In genomic region chr17:81566461-81567126, GRCh38 we compare ENCODE assay signal across 9 cellular contexts. TPM values are rescaled to one million over a fixed set of nuclear protein-coding genes. Genes with fewer than 3 reads are reported as not detected.
DNase-seq lines count a peak whose midpoint lies in the region; ATAC-seq, FAIRE-seq and TF ChIP-seq lines count a peak whose summit lies in the region.
"Had no signal": no experiment of that assay in that cellular context is flagged by ENCODE, and none has a peak within 500 bp of the region (broad histone marks: within the 10 kb centered on the region; RNA-seq: fewer than 3 reads in every experiment).

No MANE protein-coding gene starts in this region.

- H3K9me3 ChIP-seq in PC-9 (ENCODE audit: insufficient read depth, low read depth) (no peaks in the 10 kb centered on the region), esophagus squamous epithelium (no peaks in the 10 kb centered on the region), pancreas (no peaks in the 10 kb centered on the region)

- CTCF ChIA-PET in PC-9 (lab: Charles Lee) = interaction anchor here (0.5 to 1.2 kb wide), 5 partner anchors 11 to 82 kb away, joined by 3 to 4 read pairs (median 3); no protein-coding TSS in a partner anchor

- ATAC-seq in natural killer cell treated with Interleukin-12 subunit alpha and Interleukin-12 subunit beta and Interleukin-15 and Interleukin-18, amount 100 ng/mL, for 72 hours = no peak
- no peak for ATAC-seq in natural killer cell
- peak; percentile 88 to 93 (median 90) for ATAC-seq in pancreas
- no peak for ATAC-seq in HG02885 (IDR thresholded peaks at IDR 0.05; ENCODE audit: poor library complexity, unreplicated experiment)

- peak overlapping the region; percentile 63 for H3K27ac ChIP-seq in PC-9
- H3K27ac ChIP-seq in esophagus squamous epithelium = peak overlapping the region; percentile 50 to 83 (median 72)
- peak overlapping the region; percentile 36 to 67 (median 48) for H3K27ac ChIP-seq in pancreas

- H3K36me3 ChIP-seq in PC-9 (ENCODE audit: low read depth) (peaks cover 4% of the 10 kb centered on the region), esophagus squamous epithelium (peaks cover 38 to 100% (median 43%) of the 10 kb centered on the region in 3 donors), pancreas (peaks cover 11 to 38% (median 20%) of the 10 kb centered on the region in 3 donors)

- H3K79me2 ChIP-seq in PC-9 (ENCODE audit: low read depth) = peaks cover 6% of the 10 kb centered on the region; the same call in 1 of the 2 replicates

- peaks cover 24% of the 10 kb centered on the region for H4K20me1 ChIP-seq in PC-9 (ENCODE audit: insufficient read depth)

- intact Hi-C loops in natural killer cell (cut with micrococcal nuclease) = no loop called here
- intact Hi-C loops in PC-9 (cut with micrococcal nuclease; ENCODE audit: unreplicated experiment) = loop anchor here (1.0 to 10.0 kb wide), 3 partner anchors 10 to 172 kb away; partner anchors contain the start of gene BAHCC1
- intact Hi-C loops in esophagus squamous epithelium (cut with DNase I) = no loop called here
- intact Hi-C loops in pancreas (cut with DNase I) = no loop called here

- H2AFZ ChIP-seq in PC-9 = no peak overlapping the region

- no peak for FAIRE-seq in pancreas (lab: Jason Lieb, UNC)

- no TSS peak for BruUV-seq in PC-9 (replicated peaks; lab: Mats Ljungman, UMichigan)

- H3K4me1 Mint-ChIP-seq in natural killer cell treated with Interleukin-12 subunit alpha and Interleukin-12 subunit beta and Interleukin-15 and Interleukin-18, amount 100 ng/mL, for 72 hours (ENCODE audit: low read depth in 2 of 2) = no peaks in the 10 kb centered on the region
- no peaks in the 10 kb centered on the region for H3K4me1 Mint-ChIP-seq in natural killer cell
- H3K4me1 Mint-ChIP-seq: activated naive CD4-positive, alpha-beta T cell treated with anti-CD3 and anti-CD28 coated beads, Interleukin-2, amount 50 U/mL, for 24 hours had no signal

- peak overlapping the region; percentile 88 for H3K4me2 ChIP-seq in PC-9

- no peak overlapping the region for H3K27ac Mint-ChIP-seq in natural killer cell treated with Interleukin-12 subunit alpha and Interleukin-12 subunit beta and Interleukin-15 and Interleukin-18, amount 100 ng/mL, for 72 hours
- H3K27ac Mint-ChIP-seq in natural killer cell = no peak overlapping the region
- H3K27ac Mint-ChIP-seq: activated naive CD4-positive, alpha-beta T cell treated with anti-CD3 and anti-CD28 coated beads, Interleukin-2, amount 50 U/mL, for 24 hours had no signal

- no peak overlapping the region for H3K4me3 Mint-ChIP-seq in natural killer cell treated with Interleukin-12 subunit alpha and Interleukin-12 subunit beta and Interleukin-15 and Interleukin-18, amount 100 ng/mL, for 72 hours
- H3K4me3 Mint-ChIP-seq in natural killer cell = no peak overlapping the region
- H3K4me3 Mint-ChIP-seq: activated naive CD4-positive, alpha-beta T cell treated with anti-CD3 and anti-CD28 coated beads, Interleukin-2, amount 50 U/mL, for 24 hours had no signal

- 4 to 24% methylated on average over 6 to 7 of the region's 8 CpGs for WGBS in esophagus squamous epithelium, 2 donors
- WGBS in pancreas, 2 donors = 4 to 5% methylated on average over 8 of the region's 8 CpGs

- H3K9me3 Mint-ChIP-seq in natural killer cell treated with Interleukin-12 subunit alpha and Interleukin-12 subunit beta and Interleukin-15 and Interleukin-18, amount 100 ng/mL, for 72 hours = no peaks in the 10 kb centered on the region
- H3K9me3 Mint-ChIP-seq in natural killer cell = no peaks in the 10 kb centered on the region
- H3K9me3 Mint-ChIP-seq: activated naive CD4-positive, alpha-beta T cell treated with anti-CD3 and anti-CD28 coated beads, Interleukin-2, amount 50 U/mL, for 24 hours had no signal

- H3K36me3 Mint-ChIP-seq in natural killer cell treated with Interleukin-12 subunit alpha and Interleukin-12 subunit beta and Interleukin-15 and Interleukin-18, amount 100 ng/mL, for 72 hours = peaks cover 5% of the 10 kb centered on the region
- no peaks in the 10 kb centered on the region for H3K36me3 Mint-ChIP-seq in natural killer cell

- H3K4me1 ChIP-seq in PC-9 (replicated peaks; ENCODE audit: insufficient read depth) (peaks cover 47% of the 10 kb centered on the region), esophagus squamous epithelium (peaks cover 12 to 27% (median 25%) of the 10 kb centered on the region in 3 donors), pancreas (peaks cover 16 to 26% (median 17%) of the 10 kb centered on the region in 3 donors)

- H3F3A ChIP-seq in PC-9 (ENCODE audit: insufficient read depth, low read depth) = peaks cover 62% of the 10 kb centered on the region

- POLR2A ChIA-PET in PC-9 (lab: Charles Lee; ENCODE audit: unreplicated experiment) = interaction anchor here (0.5 to 1.4 kb wide), 12 partner anchors 9 to 523 kb away, joined by 3 to 24 read pairs (median 4); partner anchors contain the start of gene FAAP100

- TF ChIP-seq POLR2A in esophagus squamous epithelium (IDR thresholded peaks at IDR 0.05) = no peak

- H3K27me3 Mint-ChIP-seq in natural killer cell treated with Interleukin-12 subunit alpha and Interleukin-12 subunit beta and Interleukin-15 and Interleukin-18, amount 100 ng/mL, for 72 hours = no peaks in the 10 kb centered on the region
- no peaks in the 10 kb centered on the region for H3K27me3 Mint-ChIP-seq in natural killer cell (ENCODE audit: low read depth in 2 of 2)
- H3K27me3 Mint-ChIP-seq: activated naive CD4-positive, alpha-beta T cell treated with anti-CD3 and anti-CD28 coated beads, Interleukin-2, amount 50 U/mL, for 24 hours had no signal

- peak overlapping the region; percentile 34; the same call in 1 of the 2 replicates for H3K4me3 ChIP-seq in PC-9
- H3K4me3 ChIP-seq in esophagus squamous epithelium = peak overlapping the region in 1 of 4 donors; percentile 53
- H3K4me3 ChIP-seq in pancreas = peak overlapping the region in 2 of 4 donors; percentile 5 to 16

- no peak for TF ChIP-seq CTCF in natural killer cell (IDR thresholded peaks at IDR 0.05)
- TF ChIP-seq CTCF in PC-9 (conservative IDR thresholded peaks at IDR 0.05) = no peak
- no peak for TF ChIP-seq CTCF in esophagus squamous epithelium (IDR thresholded peaks at IDR 0.05)
- no peak for TF ChIP-seq CTCF in pancreas (IDR thresholded peaks at IDR 0.05)

- peak; percentile 22 for DNase-seq in natural killer cell treated with Interleukin-12 subunit alpha and Interleukin-12 subunit beta and Interleukin-15 and Interleukin-18, amount 100 ng/mL, for 72 hours (ENCODE audit: low spot score)
- no peak for DNase-seq in natural killer cell
- peak; percentile 74 to 81 for DNase-seq in PC-9
- no peak for DNase-seq in esophagus squamous epithelium (lab: John Stamatoyannopoulos, UW)
- peak; percentile 75 to 94 (median 82) for DNase-seq in pancreas
- DNase-seq in OCI-M2 (lab: John Stamatoyannopoulos, UW; ENCODE audit: unreplicated experiment) = no peak
- DNase-seq in NCI-H128 (lab: John Stamatoyannopoulos, UW; ENCODE audit: unreplicated experiment) = no peak

- H3K27me3 ChIP-seq in PC-9 (ENCODE audit: insufficient read depth, low read depth) (no peaks in the 10 kb centered on the region), esophagus squamous epithelium (no peaks in the 10 kb centered on the region), pancreas (no peaks in the 10 kb centered on the region)

- no peaks in the 10 kb centered on the region for H3K9me2 ChIP-seq in PC-9 (ENCODE audit: insufficient read depth)

RNA-seq across cellular contexts. Expression of gene FAAP100, which starts 14.4 kb away (rescaled TPM):
- 10 to 100 TPM; 35.5 to 76.6 TPM for total RNA-seq in natural killer cell treated with Interleukin-12 subunit alpha and Interleukin-12 subunit beta and Interleukin-15 and Interleukin-18, amount 100 ng/mL, for 72 hours
- total RNA-seq in natural killer cell (10 to 100 TPM; 31.8 to 34.5 (median 33.1) TPM), PC-9 (2021) (34.0 and 43.8 TPM in 2 replicates), esophagus squamous epithelium (10 to 100 TPM; 17.3 to 32.2 (median 26.1) TPM), pancreas (10 to 100 TPM in 5 of 6 donors, 1 to 10 TPM in 1; 9.4 to 17.5 (median 12.2) TPM)
- 10 to 100 TPM; 40.0 to 66.0 TPM for polyA plus RNA-seq in pancreas

RNA-seq across cellular contexts. Expression of gene FSCN2, which starts 38.4 kb away (rescaled TPM):
- total RNA-seq in natural killer cell treated with Interleukin-12 subunit alpha and Interleukin-12 subunit beta and Interleukin-15 and Interleukin-18, amount 100 ng/mL, for 72 hours = under 1 TPM; 0.21 to 0.64 TPM
- total RNA-seq in natural killer cell (1 to 10 TPM in 2 of 3 donors, under 1 TPM in 1; 0.26 to 2.6 (median 1.0) TPM), PC-9 (2021) (4.3 and 11.5 TPM in 2 replicates), esophagus squamous epithelium (1 to 10 TPM in 3 of 4 donors, not detected in 1; 1.1 to 2.3 (median 1.8) TPM), pancreas (10 to 100 TPM in 4 of 6 donors, 1 to 10 TPM in 2; 7.9 to 11.9 (median 10.7) TPM)
- 10 to 100 TPM in 1 of 2 donors, 1 to 10 TPM in 1; 2.5 to 15.3 TPM for polyA plus RNA-seq in pancreas

RNA-seq across cellular contexts. Expression of gene ACTG1, which starts 54.0 kb away (rescaled TPM):
- 1,000 to 10,000 TPM; 4,962 to 5,145 TPM for total RNA-seq in natural killer cell treated with Interleukin-12 subunit alpha and Interleukin-12 subunit beta and Interleukin-15 and Interleukin-18, amount 100 ng/mL, for 72 hours
- total RNA-seq in natural killer cell (1,000 to 10,000 TPM; 1,401 to 1,901 (median 1,735) TPM), PC-9 (2021) (3,629 and 4,502 TPM in 2 replicates), esophagus squamous epithelium (1,000 to 10,000 TPM; 3,349 to 6,664 (median 4,433) TPM), pancreas (1,000 to 10,000 TPM; 1,458 to 2,872 (median 2,024) TPM)
- 1,000 to 10,000 TPM in 1 of 2 donors, 100 to 1,000 TPM in 1; 889 to 1,003 TPM for polyA plus RNA-seq in pancreas

Comparison
In these comparisons a context has a peak if more than half of its experiments do, and no peak if none do; other contexts are left out.
1. DNase-seq: peak in natural killer cell treated with Interleukin-12 subunit alpha and Interleukin-12 subunit beta and Interleukin-15 and Interleukin-18, amount 100 ng/mL, for 72 hours (single experiment), PC-9 (2 of 2) and pancreas (6 of 6); none in natural killer cell (single experiment), esophagus squamous epithelium (single experiment), OCI-M2 (single experiment) and NCI-H128 (single experiment).
2. ATAC-seq: peak in pancreas (4 of 4); none in natural killer cell treated with Interleukin-12 subunit alpha and Interleukin-12 subunit beta and Interleukin-15 and Interleukin-18, amount 100 ng/mL, for 72 hours (0 of 2), natural killer cell (0 of 3) and HG02885 (single experiment).
3. Peak in every context shown above with its lines, with median percentiles within 50 percentile points of each other: H3K27ac ChIP-seq.